ENCODE assay signal across 16 cellular contexts in the genomic region with DNA sequence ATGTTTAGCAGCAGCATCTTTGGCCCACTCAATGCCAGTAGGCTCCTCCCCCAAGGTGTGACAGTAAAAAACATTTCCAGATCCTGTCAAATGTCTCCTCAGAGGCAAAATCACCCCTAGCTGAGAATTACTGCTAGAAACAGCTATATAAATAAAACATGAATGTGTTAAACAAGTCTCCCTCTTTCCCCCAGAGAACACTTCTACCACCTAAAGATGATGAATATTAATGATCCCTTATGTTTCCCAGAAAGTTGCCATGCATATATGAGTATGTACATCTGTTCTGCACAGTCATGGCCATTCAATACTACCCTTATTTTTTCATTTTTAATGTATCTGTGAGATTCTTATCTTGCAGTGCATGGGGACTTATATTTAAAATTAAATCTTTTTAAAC.
A peak's percentile ranks its signal among the peaks of the same experiment; 100 is the strongest.
DNase-seq lines count a peak whose midpoint lies in the region; TF ChIP-seq lines count a peak whose summit lies in the region.
"Had no signal": no experiment of that assay in that cellular context is flagged by ENCODE, and none has a peak within 500 bp of the region (broad histone marks: within the 10 kb centered on the region; RNA-seq: fewer than 3 reads in every experiment).

No MANE protein-coding gene starts in this region.

- H3K36me3 ChIP-seq in neural cell (ENCODE audit: insufficient read depth, low read length): no peaks in the 10 kb centered on the region
- H3K36me3 ChIP-seq in Caco-2 (ENCODE audit: control insufficient read depth, insufficient read depth, low read length): no peaks in the 10 kb centered on the region

- POLR2A ChIA-PET in Caco-2 (lab: Charles Lee): no interaction called here

- peaks cover 5% of the 10 kb centered on the region for H3F3A ChIP-seq in neural cell (ENCODE audit: insufficient read depth, low read length, poor library complexity, severe bottlenecking)

- no peak for TF ChIP-seq RAD21 in neural cell (conservative IDR thresholded peaks at IDR 0.05)

- H3K4me3 ChIP-seq in neural cell (ENCODE audit: low read length) (no peak overlapping the region), Caco-2 (ENCODE audit: low read depth, low read length) (no peak overlapping the region)
- H3K4me3 ChIP-seq: A549, GM23338 had no signal

- no peak for TF ChIP-seq EP300 in neural cell (conservative IDR thresholded peaks at IDR 0.05; ENCODE audit: poor library complexity, severe bottlenecking)

- no peaks in the 10 kb centered on the region for H4K20me1 ChIP-seq in neural cell (ENCODE audit: insufficient read depth)

- H3K4me3 Mint-ChIP-seq in Caco-2 (ENCODE audit: unreplicated experiment): no peak overlapping the region
- H3K4me3 Mint-ChIP-seq: CD4-positive, alpha-beta memory T cell; GM23338; H9 had no signal

- no TSS peak for BruUV-seq in Caco-2 (replicated peaks; lab: Mats Ljungman, UMichigan)

- H3K27me3 Mint-ChIP-seq in Caco-2 (ENCODE audit: insufficient read depth, unreplicated experiment): peaks cover 18% of the 10 kb centered on the region

- no peaks in the 10 kb centered on the region for H3K27me3 ChIP-seq in neural cell (ENCODE audit: insufficient read depth, low read depth, low read length)
- H3K27me3 ChIP-seq in Caco-2 (replicated peaks; ENCODE audit: control insufficient read depth, insufficient read depth, low read length): no peaks in the 10 kb centered on the region

- H3K9me2 ChIP-seq in neural cell (ENCODE audit: insufficient read depth, low read length): no peaks in the 10 kb centered on the region

- H2AFZ ChIP-seq in neural cell (ENCODE audit: low read depth, low read length): no peak overlapping the region
- H2AFZ ChIP-seq: GM23338 had no signal

- DNase-seq in NCI-H2171 treated with DMSO at 0.1 percent for 48 hours (lab: John Stamatoyannopoulos, UW) (peak; percentile 18), NCI-H2171 (lab: John Stamatoyannopoulos, UW) (no peak), NCI-H524 treated with DMSO at 0.1 percent for 48 hours (lab: John Stamatoyannopoulos, UW) (peak; percentile 41), nucleus accumbens (lab: John Stamatoyannopoulos, UW) (no peak), Caco-2 (no peak)
- DNase-seq: 8988T; C1 segment of cervical spinal cord; CD4-positive, alpha-beta memory T cell; COR-L47; DMS53; DMS79 treated with DMSO at 0.1 percent for 48 hours; GF-D8; H9 had no signal

- CTCF ChIA-PET in Caco-2 (lab: Charles Lee): no interaction called here

- peak overlapping the region; percentile 23 for H3K27ac ChIP-seq in neural cell (ENCODE audit: low read length)
- H3K27ac ChIP-seq: A549 had no signal

- H3K9me3 Mint-ChIP-seq in Caco-2 (ENCODE audit: unreplicated experiment): no peaks in the 10 kb centered on the region

- TF ChIP-seq CTCF in neural cell (IDR thresholded peaks at IDR 0.05; ENCODE audit: poor library complexity, severe bottlenecking): no peak
- TF ChIP-seq CTCF in Caco-2 (IDR thresholded peaks at IDR 0.05; ENCODE audit: insufficient read depth in 1 of 2, low read depth in 1 of 2, low read length in 1 of 2, severe bottlenecking in 1 of 2, unreplicated experiment in 1 of 2): no peak

- peak overlapping the region; percentile 26 for H3K4me2 ChIP-seq in neural cell (ENCODE audit: low read length)
- H3K4me2 ChIP-seq: A549, GM23338 had no signal

- H3K4me1 ChIP-seq in Caco-2: no peaks in the 10 kb centered on the region
- H3K4me1 ChIP-seq: A549 had no signal

- no peak overlapping the region for H3K9ac ChIP-seq in neural cell (ENCODE audit: low read length)

- H3K27ac Mint-ChIP-seq in Caco-2 (ENCODE audit: unreplicated experiment): no peak overlapping the region
- H3K27ac Mint-ChIP-seq: CD4-positive, alpha-beta memory T cell; GM23338; H9 had no signal

- intact Hi-C loops in Caco-2 (cut with micrococcal nuclease; ENCODE audit: unreplicated experiment): loop anchor here (10.0 kb wide), 1 partner anchor 247 kb away; no protein-coding TSS in a partner anchor

- H3K36me3 Mint-ChIP-seq in Caco-2 (ENCODE audit: insufficient read depth, unreplicated experiment): no peaks in the 10 kb centered on the region
- H3K36me3 Mint-ChIP-seq: CD4-positive, alpha-beta memory T cell had no signal

- no peaks in the 10 kb centered on the region for H3K4me1 Mint-ChIP-seq in Caco-2 (ENCODE audit: low read depth, unreplicated experiment)
- H3K4me1 Mint-ChIP-seq: CD4-positive, alpha-beta memory T cell had no signal

- no peaks in the 10 kb centered on the region for H3K9me3 ChIP-seq in neural cell (ENCODE audit: low read length)
- no peaks in the 10 kb centered on the region for H3K9me3 ChIP-seq in Caco-2
- H3K9me3 ChIP-seq: A549 had no signal

- H3K79me2 ChIP-seq in neural cell (replicated peaks; ENCODE audit: insufficient read depth, low read length): no peaks in the 10 kb centered on the region

TF ChIP-seq in neural cell, 6 proteins besides CTCF, POLR2A, EP300 and RAD21:
- TF ChIP-seq SMC3 (conservative IDR thresholded peaks at IDR 0.05; ENCODE audit: poor library complexity): no peak
- TF ChIP-seq TAF1 (IDR thresholded peaks at IDR 0.05; ENCODE audit: low read depth): no peak
- TF ChIP-seq MXI1 (conservative IDR thresholded peaks at IDR 0.05; ENCODE audit: poor library complexity, severe bottlenecking): no peak
- TF ChIP-seq, protein P1, sequence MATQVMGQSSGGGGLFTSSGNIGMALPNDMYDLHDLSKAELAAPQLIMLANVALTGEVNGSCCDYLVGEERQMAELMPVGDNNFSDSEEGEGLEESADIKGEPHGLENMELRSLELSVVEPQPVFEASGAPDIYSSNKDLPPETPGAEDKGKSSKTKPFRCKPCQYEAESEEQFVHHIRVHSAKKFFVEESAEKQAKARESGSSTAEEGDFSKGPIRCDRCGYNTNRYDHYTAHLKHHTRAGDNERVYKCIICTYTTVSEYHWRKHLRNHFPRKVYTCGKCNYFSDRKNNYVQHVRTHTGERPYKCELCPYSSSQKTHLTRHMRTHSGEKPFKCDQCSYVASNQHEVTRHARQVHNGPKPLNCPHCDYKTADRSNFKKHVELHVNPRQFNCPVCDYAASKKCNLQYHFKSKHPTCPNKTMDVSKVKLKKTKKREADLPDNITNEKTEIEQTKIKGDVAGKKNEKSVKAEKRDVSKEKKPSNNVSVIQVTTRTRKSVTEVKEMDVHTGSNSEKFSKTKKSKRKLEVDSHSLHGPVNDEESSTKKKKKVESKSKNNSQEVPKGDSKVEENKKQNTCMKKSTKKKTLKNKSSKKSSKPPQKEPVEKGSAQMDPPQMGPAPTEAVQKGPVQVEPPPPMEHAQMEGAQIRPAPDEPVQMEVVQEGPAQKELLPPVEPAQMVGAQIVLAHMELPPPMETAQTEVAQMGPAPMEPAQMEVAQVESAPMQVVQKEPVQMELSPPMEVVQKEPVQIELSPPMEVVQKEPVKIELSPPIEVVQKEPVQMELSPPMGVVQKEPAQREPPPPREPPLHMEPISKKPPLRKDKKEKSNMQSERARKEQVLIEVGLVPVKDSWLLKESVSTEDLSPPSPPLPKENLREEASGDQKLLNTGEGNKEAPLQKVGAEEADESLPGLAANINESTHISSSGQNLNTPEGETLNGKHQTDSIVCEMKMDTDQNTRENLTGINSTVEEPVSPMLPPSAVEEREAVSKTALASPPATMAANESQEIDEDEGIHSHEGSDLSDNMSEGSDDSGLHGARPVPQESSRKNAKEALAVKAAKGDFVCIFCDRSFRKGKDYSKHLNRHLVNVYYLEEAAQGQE (IDR thresholded peaks at IDR 0.05; ENCODE audit: borderline replicate concordance): no peak
- no peak for TF ChIP-seq POLR2AphosphoS5 (IDR thresholded peaks at IDR 0.05)
- no peak for TF ChIP-seq EZH2 (IDR thresholded peaks at IDR 0.05; ENCODE audit: borderline replicate concordance, insufficient read depth, low read length, poor library complexity, severe bottlenecking)

Comparison
In these comparisons a context has a peak if more than half of its experiments do, and no peak if none do; other contexts are left out.
1. DNase-seq: peak in NCI-H2171 treated with DMSO at 0.1 percent for 48 hours (single experiment) and NCI-H524 treated with DMSO at 0.1 percent for 48 hours (single experiment); none in NCI-H2171 (single experiment), nucleus accumbens (0 of 56) and Caco-2 (0 of 2).